Comparison of ENCODE assay signal across 10 cellular contexts in the genomic region with DNA sequence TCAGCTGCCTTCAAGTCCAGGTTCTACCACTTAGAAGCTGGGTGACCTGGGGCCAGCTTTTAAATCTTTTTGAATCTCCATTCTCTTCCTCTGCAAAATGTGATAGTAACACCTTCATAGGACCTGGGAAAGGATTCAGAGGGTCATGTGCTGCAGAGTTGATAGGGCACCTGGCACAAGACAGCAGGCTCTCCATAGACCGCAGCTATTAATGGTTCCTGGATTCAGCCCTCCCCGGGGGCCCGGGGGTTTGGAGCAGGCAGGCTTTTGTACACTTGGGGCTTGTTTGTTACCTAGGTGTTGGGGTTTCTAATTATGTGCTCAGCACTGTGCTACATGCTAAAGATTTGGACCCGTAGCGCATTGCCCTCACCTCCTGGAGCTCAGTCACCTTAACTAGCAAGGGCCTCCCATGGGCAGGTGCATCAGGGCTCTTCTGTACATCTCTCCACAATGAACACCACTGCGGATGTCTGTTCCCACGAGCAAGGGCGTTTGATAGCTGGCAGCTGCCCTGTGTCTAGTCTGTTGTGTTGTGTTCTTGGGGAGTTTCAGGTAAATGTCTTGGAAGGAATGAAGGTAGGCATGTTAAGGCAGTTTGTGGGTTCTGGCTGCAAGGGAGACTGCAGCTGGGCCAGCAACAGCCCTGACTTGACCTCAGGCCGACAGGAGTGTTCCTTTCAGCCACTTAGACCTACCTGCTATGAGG. TPM values are rescaled to one million over a fixed set of nuclear protein-coding genes. Genes with fewer than 3 reads are reported as not detected.
DNase-seq lines count a peak whose midpoint lies in the region; ATAC-seq and TF ChIP-seq lines count a peak whose summit lies in the region.
"Had no signal": no experiment of that assay in that cellular context is flagged by ENCODE, and none has a peak within 500 bp of the region (broad histone marks: within the 10 kb centered on the region; RNA-seq: fewer than 3 reads in every experiment).

No MANE protein-coding gene starts in this region.

- intact Hi-C loops in mammary epithelial cell (cut with micrococcal nuclease), result no loop called here
- intact Hi-C loops in upper lobe of right lung (cut with DNase I), result no loop called here

- dilution Hi-C loops in mammary epithelial cell (cut with HindIII; ENCODE audit: low sequenced_read_pairs), result no loop called here

- H3K4me1 ChIP-seq in mammary epithelial cell (ENCODE audit: insufficient read depth, low read length), result peaks cover 69% of the 10 kb centered on the region
- H3K4me1 ChIP-seq in mesendoderm (ENCODE audit: control insufficient read depth, low read depth, low read length), result peaks cover 38% of the 10 kb centered on the region
- peaks cover 95% of the 10 kb centered on the region for H3K4me1 ChIP-seq in upper lobe of right lung

- no peaks in the 10 kb centered on the region for H3K79me1 ChIP-seq in mesendoderm (ENCODE audit: low read length)

- no peaks in the 10 kb centered on the region for H3K9me3 ChIP-seq in mammary epithelial cell (replicated peaks; ENCODE audit: insufficient read depth, low read length)
- H3K9me3 ChIP-seq in upper lobe of right lung, result no peaks in the 10 kb centered on the region

- peak overlapping the region; percentile 63 for H3K4me3 Mint-ChIP-seq in activated naive CD4-positive, alpha-beta T cell treated with anti-CD3 and anti-CD28 coated beads, Interleukin-2, amount 10 ng/mL, durations not matched to agents 7 days and 5 days

- H4K5ac ChIP-seq in mesendoderm (ENCODE audit: low read length), result no peak overlapping the region

- H3K27ac ChIP-seq in mammary epithelial cell (ENCODE audit: insufficient read depth, low read depth, low read length) (peak overlapping the region; percentile 44), mesendoderm (ENCODE audit: low read depth, low read length) (peak overlapping the region; percentile 10), upper lobe of right lung (peak overlapping the region; percentile 63)

- H3K23ac ChIP-seq in mesendoderm (ENCODE audit: low read length), result peak overlapping the region; percentile 39

- H4K8ac ChIP-seq in mesendoderm (ENCODE audit: low read depth, low read length), result no peak overlapping the region

- peaks cover 37% of the 10 kb centered on the region for H3K36me3 Mint-ChIP-seq in activated naive CD4-positive, alpha-beta T cell treated with anti-CD3 and anti-CD28 coated beads, Interleukin-2, amount 10 ng/mL, durations not matched to agents 7 days and 5 days

- H2AK5ac ChIP-seq in mesendoderm (ENCODE audit: low read length), result no peak overlapping the region

- H3K36me3 ChIP-seq in mammary epithelial cell (ENCODE audit: insufficient read depth, low read length) (no peaks in the 10 kb centered on the region), mesendoderm (ENCODE audit: control insufficient read depth, insufficient read depth, low read length) (no peaks in the 10 kb centered on the region), upper lobe of right lung (no peaks in the 10 kb centered on the region)

- H2AFZ ChIP-seq in mammary epithelial cell (ENCODE audit: low read depth, low read length), result no peak overlapping the region

- peak overlapping the region; percentile 89 for H3K27ac Mint-ChIP-seq in activated naive CD4-positive, alpha-beta T cell treated with anti-CD3 and anti-CD28 coated beads, Interleukin-2, amount 10 ng/mL, durations not matched to agents 7 days and 5 days

- peak; percentile 55 for DNase-seq in activated naive CD4-positive, alpha-beta T cell treated with anti-CD3 and anti-CD28 coated beads, Interleukin-2, amount 10 ng/mL, durations not matched to agents 7 days and 5 days
- no peak for DNase-seq in activated naive CD4-positive, alpha-beta T cell (lab: John Stamatoyannopoulos, UW)
- DNase-seq in mammary epithelial cell (peak; percentile 69), mesendoderm (no peak), upper lobe of right lung (no peak), NCI-H128 (lab: John Stamatoyannopoulos, UW; ENCODE audit: unreplicated experiment) (no peak), foreskin fibroblast (no peak)
- DNase-seq: GF-D8, retina had no signal

- peaks cover 94% of the 10 kb centered on the region for H3K4me1 Mint-ChIP-seq in activated naive CD4-positive, alpha-beta T cell treated with anti-CD3 and anti-CD28 coated beads, Interleukin-2, amount 10 ng/mL, durations not matched to agents 7 days and 5 days

- TF ChIP-seq CTCF in mammary epithelial cell (conservative IDR thresholded peaks at IDR 0.05 in 1 of 2, IDR thresholded peaks at IDR 0.05 in 1 of 2; ENCODE audit: extremely low read depth in 1 of 2, insufficient read depth in 1 of 2, low read depth in 1 of 2, low read length in 2 of 2), result no peak
- TF ChIP-seq CTCF in upper lobe of right lung (IDR thresholded peaks at IDR 0.05), result no peak
- TF ChIP-seq CTCF in foreskin fibroblast (IDR thresholded peaks at IDR 0.05; ENCODE audit: low read depth, low read length), result no peak

- H3K18ac ChIP-seq in mesendoderm (ENCODE audit: low read length), result peak overlapping the region; percentile 23

- H3K9ac ChIP-seq in mammary epithelial cell (ENCODE audit: insufficient read depth, low read length), result peak overlapping the region; percentile 23
- H3K9ac ChIP-seq in mesendoderm (ENCODE audit: low read length), result no peak overlapping the region

- no peak overlapping the region for H2BK120ac ChIP-seq in mesendoderm (ENCODE audit: low read depth, low read length)

- CTCF ChIA-PET in activated naive CD4-positive, alpha-beta T cell treated with anti-CD3 and anti-CD28 coated beads, Interleukin-2, amount 10 ng/mL, durations not matched to agents 7 days and 5 days (lab: Charles Lee), result interaction anchor here (0.8 to 4.4 kb wide), 8 partner anchors 9 to 72 kb away, joined by 3 to 24 read pairs (median 4); no protein-coding TSS in a partner anchor
- CTCF ChIA-PET in mammary epithelial cell (lab: Charles Lee; ENCODE audit: low non-redundant PET), result interaction anchor here (0.6 kb wide), 3 partner anchors 23 to 553 kb away, joined by 4 to 5 read pairs (median 4); no protein-coding TSS in a partner anchor

- BruUV-seq in mammary epithelial cell (replicated peaks; lab: Mats Ljungman, UMichigan), result no TSS peak

- peaks cover 100% of the 10 kb centered on the region for H3K79me2 ChIP-seq in mammary epithelial cell (ENCODE audit: insufficient read depth, low read length)
- peaks cover 98% of the 10 kb centered on the region for H3K79me2 ChIP-seq in mesendoderm (ENCODE audit: control insufficient read depth, insufficient read depth, low read length)

- H3K4ac ChIP-seq in mesendoderm (ENCODE audit: low read depth, low read length), result peak overlapping the region; percentile 26

- 14% methylated on average over 9 of the region's 9 CpGs for WGBS in mammary epithelial cell (ENCODE audit: low coverage, missing lambda C conversion rate)
- WGBS in mesendoderm (ENCODE audit: extremely low coverage, insufficient coverage, low lambda C conversion rate), result no CpG with 5 or more reads among the region's 9 CpGs

- H3K27me3 Mint-ChIP-seq in activated naive CD4-positive, alpha-beta T cell treated with anti-CD3 and anti-CD28 coated beads, Interleukin-2, amount 10 ng/mL, durations not matched to agents 7 days and 5 days, result no peaks in the 10 kb centered on the region

- H3K4me3 ChIP-seq in mammary epithelial cell (replicated peaks in 1 of 3; ENCODE audit: insufficient read depth in 1 of 3, low read depth in 2 of 3, low read length in 3 of 3) (peak overlapping the region in 1 of 3 experiments; percentile 30), mesendoderm (ENCODE audit: low read length) (no peak overlapping the region), upper lobe of right lung (no peak overlapping the region), foreskin fibroblast (ENCODE audit: low read depth in 1 of 2, low read length in 2 of 2) (peak overlapping the region in 1 of 2 donors; percentile 37)

- no peaks in the 10 kb centered on the region for H3K27me3 ChIP-seq in mammary epithelial cell (ENCODE audit: insufficient read depth, low read length)
- no peaks in the 10 kb centered on the region for H3K27me3 ChIP-seq in mesendoderm (ENCODE audit: insufficient read depth, low read length, poor library complexity)
- H3K27me3 ChIP-seq in upper lobe of right lung, result no peaks in the 10 kb centered on the region

- H3K56ac ChIP-seq in mesendoderm (ENCODE audit: low read length), result peak overlapping the region; percentile 20

- in situ Hi-C loops in mammary epithelial cell (cut with MboI; ENCODE audit: low sequenced_read_pairs in 2 of 2), result loop anchor here in 1 of 2 donors (10.0 to 25.0 kb wide), 2 partner anchors 51 to 331 kb away; a partner anchor contains a TSS

- no peak overlapping the region for H2BK5ac ChIP-seq in mesendoderm (ENCODE audit: low read length)

- no peak for ATAC-seq in upper lobe of right lung
- ATAC-seq in GM18502 (IDR thresholded peaks at IDR 0.05; ENCODE audit: poor library complexity, unreplicated experiment), result no peak

- peaks cover 46% of the 10 kb centered on the region for H4K20me1 ChIP-seq in mammary epithelial cell (ENCODE audit: insufficient read depth, low read length)

- H3K4me2 ChIP-seq in mammary epithelial cell (ENCODE audit: insufficient read depth, low read depth, low read length), result peak overlapping the region; percentile 84
- peak overlapping the region; percentile 5 for H3K4me2 ChIP-seq in mesendoderm (ENCODE audit: low read length)

- H2BK15ac ChIP-seq in mesendoderm (replicated peaks; ENCODE audit: low read depth), result no peak overlapping the region

- H3K9me3 Mint-ChIP-seq in activated naive CD4-positive, alpha-beta T cell treated with anti-CD3 and anti-CD28 coated beads, Interleukin-2, amount 10 ng/mL, durations not matched to agents 7 days and 5 days, result no peaks in the 10 kb centered on the region

RNA-seq across cellular contexts. Expression of a gene that starts 12.1 kb away (rescaled TPM):
- total RNA-seq in mammary epithelial cell (100 to 1,000 TPM in 1 of 2 donors, 10 to 100 TPM in 1; 84.0 to 170 TPM), upper lobe of right lung (190 TPM)
- 26.5 TPM for polyA plus RNA-seq in mammary epithelial cell
- 206 TPM for polyA minus RNA-seq in mammary epithelial cell
- 62.7 TPM for polyA plus RNA-seq in mesendoderm (2013, experiment 1 of 2)
- 70.0 TPM for polyA plus RNA-seq in mesendoderm (2013, experiment 2 of 2)

Comparison
In these comparisons a context has a peak if more than half of its experiments do, and no peak if none do; other contexts are left out.
1. DNase-seq: peak in activated naive CD4-positive, alpha-beta T cell treated with anti-CD3 and anti-CD28 coated beads, Interleukin-2, amount 10 ng/mL, durations not matched to agents 7 days and 5 days (single experiment) and mammary epithelial cell (single experiment); none in activated naive CD4-positive, alpha-beta T cell (0 of 4), mesendoderm (single experiment), upper lobe of right lung (single experiment), NCI-H128 (single experiment) and foreskin fibroblast (0 of 2).
2. H3K27ac ChIP-seq: peak in every context shown above with its lines; median percentile 63 in upper lobe of right lung; 44 in mammary epithelial cell; 10 in mesendoderm.